ENCODE assay signal across 8 cellular contexts in the genomic region with DNA sequence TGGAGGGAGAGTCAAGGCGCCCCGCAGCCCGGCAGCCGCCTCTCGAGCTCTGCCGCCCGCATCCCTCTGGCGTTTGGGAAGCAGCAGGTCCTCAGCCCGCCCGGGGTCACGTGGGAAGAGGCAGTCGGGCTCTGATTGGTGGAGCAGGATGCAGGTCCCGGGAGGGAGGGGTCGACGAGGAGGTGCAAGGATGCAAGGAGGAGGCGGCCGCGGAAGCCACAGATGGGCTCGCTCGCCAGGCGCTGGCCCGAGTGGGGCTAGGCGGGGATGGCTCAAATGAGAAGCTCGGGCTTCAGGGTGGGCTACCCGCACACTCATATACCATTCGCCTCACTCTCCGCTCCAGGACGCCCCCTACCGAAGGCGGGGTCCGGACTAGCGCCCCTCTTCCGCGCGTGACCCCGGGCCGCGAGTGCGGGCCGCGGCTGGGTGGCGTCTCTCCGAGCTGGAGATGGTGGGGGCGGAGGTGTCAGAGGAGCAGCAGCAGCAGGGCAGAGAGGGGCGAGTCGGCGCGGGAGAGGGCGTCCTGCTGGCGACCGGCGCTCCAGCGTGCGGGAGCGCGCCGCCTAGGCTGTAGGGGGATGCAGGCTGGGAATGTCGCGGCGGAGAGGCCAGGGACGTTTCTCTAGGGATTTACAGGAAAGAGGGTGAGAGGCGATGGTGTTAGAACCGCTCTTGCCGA. TPM values are rescaled to one million over a fixed set of nuclear protein-coding genes. Genes with fewer than 3 reads are reported as not detected.
A peak's percentile ranks its signal among the peaks of the same experiment; 100 is the strongest.
DNase-seq lines count a peak whose midpoint lies in the region; FAIRE-seq and TF ChIP-seq lines count a peak whose summit lies in the region.

A gene with protein sequence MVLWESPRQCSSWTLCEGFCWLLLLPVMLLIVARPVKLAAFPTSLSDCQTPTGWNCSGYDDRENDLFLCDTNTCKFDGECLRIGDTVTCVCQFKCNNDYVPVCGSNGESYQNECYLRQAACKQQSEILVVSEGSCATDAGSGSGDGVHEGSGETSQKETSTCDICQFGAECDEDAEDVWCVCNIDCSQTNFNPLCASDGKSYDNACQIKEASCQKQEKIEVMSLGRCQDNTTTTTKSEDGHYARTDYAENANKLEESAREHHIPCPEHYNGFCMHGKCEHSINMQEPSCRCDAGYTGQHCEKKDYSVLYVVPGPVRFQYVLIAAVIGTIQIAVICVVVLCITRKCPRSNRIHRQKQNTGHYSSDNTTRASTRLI (minus strand): TSS at position 68 of the 682 bp plus-strand sequence. CDS start 409 bp downstream, outside the sequence.

- H3K4me1 ChIP-seq in keratinocyte (ENCODE audit: control insufficient read depth, extremely low read depth, insufficient read depth, low read length) (peaks cover 12% of the 10 kb centered on the region), small intestine (ENCODE audit: control insufficient read depth in 2 of 2, insufficient read depth in 1 of 2, low read depth in 1 of 2, low read length in 1 of 2) (peaks cover 0 to 2% of the 10 kb centered on the region in 2 donors)

- peak; percentile 56 for DNase-seq in DMS153 treated with DMSO at 0.1 percent for 48 hours (lab: John Stamatoyannopoulos, UW; ENCODE audit: unreplicated experiment)
- peak; percentile 95 for DNase-seq in H7
- peak; percentile 93 for DNase-seq in NCI-H1105 treated with DMSO at 0.1 percent for 48 hours (lab: John Stamatoyannopoulos, UW)
- peak; percentile 86 to 98 for DNase-seq in cerebellar nuclear complex (lab: John Stamatoyannopoulos, UW)
- peak; percentile 0 for DNase-seq in keratinocyte (ENCODE audit: low read depth, low spot score)
- peak; percentile 8 for DNase-seq in small intestine
- no peak for DNase-seq in SIG-M5 (lab: John Stamatoyannopoulos, UW)

- H3K27me3 ChIP-seq in H7 (ENCODE audit: control insufficient read depth, insufficient read depth, low read length) (peaks cover 69% of the 10 kb centered on the region), keratinocyte (ENCODE audit: control insufficient read depth, extremely low read depth, insufficient read depth, low read length) (peaks cover 62% of the 10 kb centered on the region), small intestine (ENCODE audit: control insufficient read depth in 2 of 2, insufficient read depth in 2 of 2, low read length in 2 of 2) (peaks cover 3 to 33% of the 10 kb centered on the region in 2 donors)

- H3K27ac ChIP-seq in VCaP (peak within 1 kb of the TSS; percentile 76), keratinocyte (ENCODE audit: control insufficient read depth, insufficient read depth, low read length) (no peak within 1 kb of the TSS), small intestine (ENCODE audit: low read depth in 1 of 2, low read length in 1 of 2) (no peak within 1 kb of the TSS)

- H3K9me1 ChIP-seq in keratinocyte (ENCODE audit: control insufficient read depth, extremely low read depth, insufficient read depth, low read length), result no peaks in the 10 kb centered on the region

- TF ChIP-seq CTCF in VCaP (conservative IDR thresholded peaks at IDR 0.05) (peak; percentile 41; the same call in 1 of the 2 replicates), keratinocyte (optimal IDR thresholded peaks at IDR 0.05 in 1 of 3, IDR thresholded peaks at IDR 0.05 in 1 of 3, conservative IDR thresholded peaks at IDR 0.05 in 1 of 3; ENCODE audit: extremely low read depth in 1 of 3, insufficient read depth in 2 of 3, low read length in 3 of 3) (peak in 1 of 3 experiments; percentile 10)

- H3K4me3 ChIP-seq in H7 (ENCODE audit: insufficient read depth, low read depth, low read length) (peak within 1 kb of the TSS; percentile 60), keratinocyte (ENCODE audit: control insufficient read depth in 2 of 3, extremely low read depth in 1 of 3, insufficient read depth in 2 of 3, low read depth in 1 of 3, low read length in 3 of 3) (peak within 1 kb of the TSS; percentile 2 to 68 (median 61)), small intestine (ENCODE audit: low read depth in 1 of 2, low read length in 2 of 2) (peak within 1 kb of the TSS in 1 of 2 donors; percentile 30)

- H3K36me3 ChIP-seq in H7 (replicated peaks; ENCODE audit: control insufficient read depth, insufficient read depth, low read length), result no peaks in the 10 kb centered on the region
- no peaks in the 10 kb centered on the region for H3K36me3 ChIP-seq in keratinocyte (ENCODE audit: control insufficient read depth in 2 of 2, extremely low read depth in 1 of 2, insufficient read depth in 2 of 2, low read length in 2 of 2)
- H3K36me3 ChIP-seq in small intestine (ENCODE audit: control insufficient read depth in 2 of 2, insufficient read depth in 2 of 2, low read length in 2 of 2), result no peaks in the 10 kb centered on the region

- peak within 1 kb of the TSS; percentile 47 for H3K4me2 ChIP-seq in keratinocyte (ENCODE audit: control insufficient read depth, extremely low read depth, insufficient read depth, low read depth, low read length)

- no peaks in the 10 kb centered on the region for H4K20me1 ChIP-seq in keratinocyte (ENCODE audit: control insufficient read depth, extremely low read depth, insufficient read depth, low read length)

- 1 to 4% (median 2%) methylated on average over 50 to 64 of the region's 64 CpGs for WGBS in small intestine, 3 donors

- no peak within 1 kb of the TSS for H3K9ac ChIP-seq in keratinocyte (ENCODE audit: control insufficient read depth, extremely low read depth, insufficient read depth, low read length)

- H3K9me3 ChIP-seq in keratinocyte (ENCODE audit: control insufficient read depth, low read depth, low read length) (no peaks in the 10 kb centered on the region), small intestine (ENCODE audit: control insufficient read depth, low read depth) (peaks cover 1% of the 10 kb centered on the region)

- no peaks in the 10 kb centered on the region for H3K79me2 ChIP-seq in keratinocyte (ENCODE audit: control insufficient read depth, insufficient read depth, low read length)

- FAIRE-seq in keratinocyte (lab: Jason Lieb, UNC) (no peak), small intestine (lab: Jason Lieb, UNC) (no peak)

- peak within 1 kb of the TSS; percentile 49 for H2AFZ ChIP-seq in keratinocyte (ENCODE audit: control insufficient read depth, low read length)

- dilution Hi-C loops in keratinocyte (cut with MboI; ENCODE audit: extremely low pct_ligation_motif_present, low sequenced_read_pairs), result no loop called here

RNA-seq across cellular contexts. Expression of the gene that starts here (rescaled TPM):
- total RNA-seq in H7 (2014; rRNA removed; shearing (Covaris generic)), result 0.17 and 0.26 TPM in 2 replicates
- polyA plus RNA-seq in keratinocyte (not detected in 3 replicates), small intestine (1 to 10 TPM in 1 of 3 donors, not detected in 2; 2.0 TPM)
- not detected for polyA plus RNA-seq in keratinocyte (2011; ENCODE audit: low read depth)
- not detected in 2 replicates for polyA plus RNA-seq in keratinocyte (2011; cell fraction: cytosol; rRNA removed)
- polyA plus RNA-seq in keratinocyte (2011; cell fraction: nucleus; rRNA removed), result not detected in 2 replicates
- polyA plus RNA-seq in keratinocyte (2012; ENCODE audit: low replicate concordance), result not detected in 2 replicates
- not detected in 3 replicates for polyA minus RNA-seq in keratinocyte
- not detected for polyA minus RNA-seq in keratinocyte (2011; cell fraction: cytosol; rRNA and poly(A)+ RNA removed)
- polyA minus RNA-seq in keratinocyte (2011; cell fraction: nucleus; rRNA and poly(A)+ RNA removed), result not detected in 2 replicates

Comparison
In these comparisons a context has a peak if more than half of its experiments do, and no peak if none do; other contexts are left out.
1. Peak in DNase-seq and H3K4me3 ChIP-seq in H7; RNA of the gene not detected or under 1 TPM.
2. Peak in DNase-seq, H3K4me3 ChIP-seq and H3K4me2 ChIP-seq in keratinocyte; RNA of the gene not detected or under 1 TPM.